27 cellular contexts compared by ENCODE assay signal in genomic region chrX:132443736-132444135, GRCh38. TPM values are rescaled to one million over a fixed set of nuclear protein-coding genes. Genes with fewer than 3 reads are reported as not detected.
DNase-seq lines count a peak whose midpoint lies in the region; ATAC-seq and TF ChIP-seq lines count a peak whose summit lies in the region.
"Had no signal": no experiment of that assay in that cellular context is flagged by ENCODE, and none has a peak within 500 bp of the region (broad histone marks: within the 10 kb centered on the region; RNA-seq: fewer than 3 reads in every experiment).

No MANE protein-coding gene starts in this region.

- TF ChIP-seq CTCF in cardiac fibroblast (IDR thresholded peaks at IDR 0.05; ENCODE audit: low read depth, low read length), result no peak
- no peak for TF ChIP-seq CTCF in right lobe of liver (IDR thresholded peaks at IDR 0.05)

- intact Hi-C loops in right lobe of liver (cut with DNase I), result no loop called here

- DNase-seq in AG20443 (ENCODE audit: low spot score), result peak; percentile 2
- DNase-seq in MV-4-11 (lab: John Stamatoyannopoulos, UW), result peak; percentile 70
- peak; percentile 9 for DNase-seq in cardiac fibroblast (ENCODE audit: low read depth in 2 of 2)
- DNase-seq in right lobe of liver, result no peak
- DNase-seq in activated CD4-positive, alpha-beta T cell treated with anti-CD3 and anti-CD28 coated beads for 1 hour, result no peak
- no peak for DNase-seq in NCI-H2196 treated with DMSO at 0.1 percent for 48 hours (lab: John Stamatoyannopoulos, UW; ENCODE audit: unreplicated experiment)
- DNase-seq: activated CD4-positive, alpha-beta memory T cell treated with anti-CD3 and anti-CD28 coated beads for 36 hours; activated CD8-positive, alpha-beta memory T cell treated with anti-CD3 and anti-CD28 coated beads, Interleukin-2, amount 50 U/mL, for 4 hours; aorta; central memory CD4-positive, alpha-beta T cell; esophagus squamous epithelium; HCEC 1CT; Karpas-422; left ventricle myocardium superior; NCI-H1092 treated with DMSO at 0.1 percent for 48 hours; NCI-H187 treated with DMSO at 0.1 percent for 48 hours; NCI-H524 treated with DMSO at 0.1 percent for 48 hours; NK-92 treated with Interleukin-12 subunit alpha and Interleukin-12 subunit beta, amount 100 ng/mL, for 24 hours; nucleus accumbens; psoas muscle; stimulated activated naive CD4-positive, alpha-beta T cell treated with Interleukin-2 at 50 U/mL for 16 hours; uterus had no signal

- no peak for TF ChIP-seq POLR2A in right lobe of liver (IDR thresholded peaks at IDR 0.05)

- 60% methylated on average over 1 of the region's 2 CpGs for WGBS in right lobe of liver (ENCODE audit: insufficient coverage, low coverage, low lambda C conversion rate, missing lambda C conversion rate)

- no peaks in the 10 kb centered on the region for H3K4me1 ChIP-seq in right lobe of liver
- H3K4me1 ChIP-seq: psoas muscle, SJSA1, uterus had no signal

- no peak overlapping the region for H3K27ac ChIP-seq in right lobe of liver
- H3K27ac ChIP-seq: psoas muscle, SJSA1, thoracic aorta, uterus had no signal

- ATAC-seq in right lobe of liver, result peak in 3 of 4 donors; percentile 34 to 66 (median 60)
- ATAC-seq in HG02981 (IDR thresholded peaks at IDR 0.05; ENCODE audit: unreplicated experiment), result no peak
- ATAC-seq in GM21423 (IDR thresholded peaks at IDR 0.05; ENCODE audit: unreplicated experiment), result no peak
- ATAC-seq: activated CD4-positive, CD25-positive, alpha-beta regulatory T cell treated with anti-CD3 and anti-CD28 coated beads, Interleukin-2, amount 50 U/mL, for 24 hours; left ventricle myocardium superior; psoas muscle had no signal

- peaks cover 0 to 4% (median 0%) of the 10 kb centered on the region in 4 donors for H3K9me3 ChIP-seq in right lobe of liver
- H3K9me3 ChIP-seq: esophagus squamous epithelium, SJSA1, thoracic aorta, uterus had no signal

- H3K4me3 ChIP-seq in cardiac fibroblast (replicated peaks in 1 of 2; ENCODE audit: low read depth in 2 of 2, low read length in 2 of 2) (no peak overlapping the region), right lobe of liver (no peak overlapping the region)
- H3K4me3 ChIP-seq: esophagus squamous epithelium, psoas muscle, SJSA1, thoracic aorta, uterus had no signal

- H3K36me3 ChIP-seq in right lobe of liver, result no peaks in the 10 kb centered on the region
- H3K36me3 ChIP-seq: esophagus squamous epithelium, SJSA1, thoracic aorta, uterus had no signal

- H3K27me3 ChIP-seq in right lobe of liver, result no peaks in the 10 kb centered on the region
- H3K27me3 ChIP-seq: esophagus squamous epithelium, SJSA1, uterus had no signal

RNA-seq across cellular contexts. Expression of gene MBNL3, which starts 45.1 kb away (rescaled TPM):
- 100 to 1,000 TPM in 2 of 6 experiments, 10 to 100 TPM in 4; 53.3 to 164 (median 84.6) TPM for total RNA-seq in right lobe of liver

Comparison
In these comparisons a context has a peak if more than half of its experiments do, and no peak if none do; other contexts are left out.
1. DNase-seq: peak in AG20443 (single experiment), MV-4-11 (single experiment) and cardiac fibroblast (2 of 2); none in right lobe of liver (0 of 3), activated CD4-positive, alpha-beta T cell treated with anti-CD3 and anti-CD28 coated beads for 1 hour (single experiment) and NCI-H2196 treated with DMSO at 0.1 percent for 48 hours (single experiment).
2. ATAC-seq: peak in right lobe of liver (3 of 4); none in HG02981 (single experiment) and GM21423 (single experiment).